1 cellular context compared by ENCODE assay signal in genomic region chr19:9584073-9584833, GRCh38.
TF ChIP-seq lines count a peak whose summit lies in the region.

Gene ZNF121, minus strand, starts transcription at chr19:9584504. Its CDS starts 16,407 bp downstream, at chr19:9568097.

TF ChIP-seq in HepG2, 621 proteins besides CTCF, POLR2A, EP300 and RAD21 (continued from another document and continues in another):
- peak; percentile 50; the same call in 1 of the 2 replicates for TF ChIP-seq ZBTB40 (IDR thresholded peaks at IDR 0.05)
- peak; percentile 83; the same call in 1 of the 2 replicates for TF ChIP-seq ZBTB40 (CRISPR knock-in tag; IDR thresholded peaks at IDR 0.05)
- peak; percentile 84 for TF ChIP-seq HOXD1 (CRISPR knock-in tag; IDR thresholded peaks at IDR 0.05)
- no peak for TF ChIP-seq JUNB (CRISPR knock-in tag; IDR thresholded peaks at IDR 0.05; ENCODE audit: borderline replicate concordance)
- no peak for TF ChIP-seq KDM1A (CRISPR knock-in tag; IDR thresholded peaks at IDR 0.05)
- no peak for TF ChIP-seq ZBTB2 (CRISPR knock-in tag; IDR thresholded peaks at IDR 0.05; ENCODE audit: low read depth)
- TF ChIP-seq ZNF547 (CRISPR knock-in tag; IDR thresholded peaks at IDR 0.05), result peak; percentile 81
- TF ChIP-seq ZNF264 (CRISPR knock-in tag; IDR thresholded peaks at IDR 0.05), result peak; percentile 76
- no peak for TF ChIP-seq JDP2 (CRISPR knock-in tag; IDR thresholded peaks at IDR 0.05; ENCODE audit: borderline replicate concordance)
- TF ChIP-seq ZNF737 (CRISPR knock-in tag; IDR thresholded peaks at IDR 0.05; ENCODE audit: borderline replicate concordance), result no peak
- no peak for TF ChIP-seq PAF1 (CRISPR knock-in tag; IDR thresholded peaks at IDR 0.05)
- peak; percentile 72; the same call in 1 of the 2 replicates for TF ChIP-seq SPEN (CRISPR knock-in tag; IDR thresholded peaks at IDR 0.05; ENCODE audit: low read depth)
- TF ChIP-seq HOXA3 (CRISPR knock-in tag; IDR thresholded peaks at IDR 0.05), result peak; percentile 95
- peak; percentile 68 for TF ChIP-seq HES4 (CRISPR knock-in tag; IDR thresholded peaks at IDR 0.05; ENCODE audit: borderline replicate concordance)
- peak; percentile 95 for TF ChIP-seq ATF1 (CRISPR knock-in tag; IDR thresholded peaks at IDR 0.05)
- TF ChIP-seq ZEB1 (IDR thresholded peaks at IDR 0.05; ENCODE audit: insufficient replicate concordance, low read depth), result no peak
- TF ChIP-seq DNMT3B (CRISPR knock-in tag; conservative IDR thresholded peaks at IDR 0.05), result no peak
- no peak for TF ChIP-seq ZNF841 (CRISPR knock-in tag; IDR thresholded peaks at IDR 0.05; ENCODE audit: borderline replicate concordance)
- peak; percentile 97 for TF ChIP-seq YY1 (IDR thresholded peaks at IDR 0.05; ENCODE audit: insufficient read depth, insufficient replicate concordance, low read depth, low read length)
- TF ChIP-seq ZUFSP (CRISPR knock-in tag; IDR thresholded peaks at IDR 0.05; ENCODE audit: borderline replicate concordance), result no peak
- TF ChIP-seq GABPB1 (CRISPR knock-in tag; IDR thresholded peaks at IDR 0.05), result peak; percentile 99
- TF ChIP-seq ZNF232 (CRISPR knock-in tag; IDR thresholded peaks at IDR 0.05; ENCODE audit: borderline replicate concordance), result peak; percentile 91
- TF ChIP-seq SIX1 (CRISPR knock-in tag; IDR thresholded peaks at IDR 0.05; ENCODE audit: borderline replicate concordance), result no peak
- TF ChIP-seq RFX1 (IDR thresholded peaks at IDR 0.05), result no peak
- no peak for TF ChIP-seq NBN (conservative IDR thresholded peaks at IDR 0.05)
- TF ChIP-seq BRD4 (CRISPR knock-in tag; IDR thresholded peaks at IDR 0.05), result peak; percentile 82; the same call in 1 of the 2 replicates
- TF ChIP-seq GABPA (IDR thresholded peaks at IDR 0.05; ENCODE audit: low read depth, low read length), result peak; percentile 89
- TF ChIP-seq GABPA (CRISPR knock-in tag; IDR thresholded peaks at IDR 0.05; ENCODE audit: low read depth), result peak; percentile 99
- TF ChIP-seq ZBTB7A (CRISPR knock-in tag; IDR thresholded peaks at IDR 0.05), result no peak
- TF ChIP-seq ZNF274 (CRISPR knock-in tag; IDR thresholded peaks at IDR 0.05), result no peak; the same call in none of the 2 replicates
- 0 out of 2 replicates have a peak, but pooled peaks have one; percentile 84 for TF ChIP-seq ZSCAN20 (CRISPR knock-in tag; IDR thresholded peaks at IDR 0.05; ENCODE audit: borderline replicate concordance)
- TF ChIP-seq ZNF282 (IDR thresholded peaks at IDR 0.05; ENCODE audit: partially characterized antibody), result no peak
- TF ChIP-seq NRL (CRISPR knock-in tag; IDR thresholded peaks at IDR 0.05; ENCODE audit: borderline replicate concordance), result peak; percentile 99; the same call in 1 of the 2 replicates
- peak; percentile 80 for TF ChIP-seq MEF2D (CRISPR knock-in tag; IDR thresholded peaks at IDR 0.05)
- no peak for TF ChIP-seq FOXM1 (CRISPR knock-in tag; IDR thresholded peaks at IDR 0.05)
- no peak; the same call in 1 of the 2 replicates for TF ChIP-seq ZNF709 (CRISPR knock-in tag; IDR thresholded peaks at IDR 0.05)
- 0 out of 2 replicates have a peak, but pooled peaks have one; percentile 36 for TF ChIP-seq ZNF33B (CRISPR knock-in tag; IDR thresholded peaks at IDR 0.05)
- no peak for TF ChIP-seq SIN3B (IDR thresholded peaks at IDR 0.05; ENCODE audit: low read length)
- no peak for TF ChIP-seq SP1 (IDR thresholded peaks at IDR 0.05)
- no peak for TF ChIP-seq SP1 (CRISPR knock-in tag; IDR thresholded peaks at IDR 0.05)
- TF ChIP-seq ZNF20 (CRISPR knock-in tag; IDR thresholded peaks at IDR 0.05), result peak; percentile 70; the same call in 1 of the 2 replicates
- TF ChIP-seq RERE (CRISPR knock-in tag; IDR thresholded peaks at IDR 0.05; ENCODE audit: low read depth), result no peak
- no peak for TF ChIP-seq ZNF136 (CRISPR knock-in tag; IDR thresholded peaks at IDR 0.05; ENCODE audit: low read depth)
- TF ChIP-seq ZNF3 (CRISPR knock-in tag; IDR thresholded peaks at IDR 0.05), result no peak
- TF ChIP-seq ZNF496 (CRISPR knock-in tag; IDR thresholded peaks at IDR 0.05; ENCODE audit: insufficient replicate concordance), result no peak
- no peak for TF ChIP-seq ZMAT5 (CRISPR knock-in tag; IDR thresholded peaks at IDR 0.05; ENCODE audit: borderline replicate concordance, low read depth)
- TF ChIP-seq SATB2 (CRISPR knock-in tag; IDR thresholded peaks at IDR 0.05), result peak; percentile 28; the same call in 1 of the 2 replicates
- TF ChIP-seq ZMYM3 (CRISPR knock-in tag; IDR thresholded peaks at IDR 0.05), result peak; percentile 78
- TF ChIP-seq SNAPC5 (CRISPR knock-in tag; IDR thresholded peaks at IDR 0.05; ENCODE audit: borderline replicate concordance), result no peak
- peak; percentile 89 for TF ChIP-seq DR1 (CRISPR knock-in tag; IDR thresholded peaks at IDR 0.05)
- no peak for TF ChIP-seq ZNF468 (CRISPR knock-in tag; IDR thresholded peaks at IDR 0.05)
- TF ChIP-seq ZSCAN21 (CRISPR knock-in tag; IDR thresholded peaks at IDR 0.05; ENCODE audit: borderline replicate concordance), result peak; percentile 79; the same call in 1 of the 2 replicates
- TF ChIP-seq ATF3 (CRISPR knock-in tag; IDR thresholded peaks at IDR 0.05), result peak; percentile 60; the same call in 1 of the 2 replicates
- TF ChIP-seq POGZ (CRISPR knock-in tag; IDR thresholded peaks at IDR 0.05), result peak; percentile 87
- TF ChIP-seq ZNF235 (CRISPR knock-in tag; IDR thresholded peaks at IDR 0.05; ENCODE audit: borderline replicate concordance), result 0 out of 2 replicates have a peak, but pooled peaks have one; percentile 45
- TF ChIP-seq FOXJ3 (CRISPR knock-in tag; IDR thresholded peaks at IDR 0.05; ENCODE audit: borderline replicate concordance), result 0 out of 2 replicates have a peak, but pooled peaks have one; percentile 11
